ENCODE assay signal across 16 cellular contexts in the genomic region with DNA sequence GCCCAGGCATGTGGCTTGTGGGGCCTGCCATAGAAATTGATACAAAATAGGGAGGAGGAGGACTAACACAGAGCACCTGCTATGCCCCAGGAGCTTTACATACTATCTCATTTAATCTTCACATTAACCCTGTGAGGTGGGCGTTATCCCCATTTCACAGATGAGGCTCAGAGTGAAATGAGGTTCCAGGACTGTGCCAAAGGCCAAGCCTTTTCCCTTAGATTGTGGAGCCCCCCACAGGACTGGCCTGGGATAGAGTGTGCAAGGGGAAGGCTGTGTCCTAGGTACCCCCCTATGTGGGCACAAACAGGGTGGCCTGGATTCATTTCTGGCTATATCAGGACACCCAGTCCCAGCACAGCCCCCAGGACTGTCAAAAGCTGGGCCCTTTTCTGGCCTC. TPM values are rescaled to one million over a fixed set of nuclear protein-coding genes. Genes with fewer than 3 reads are reported as not detected.
DNase-seq lines count a peak whose midpoint lies in the region; ATAC-seq, FAIRE-seq and TF ChIP-seq lines count a peak whose summit lies in the region.
"Had no signal": no experiment of that assay in that cellular context is flagged by ENCODE, and none has a peak within 500 bp of the region (broad histone marks: within the 10 kb centered on the region; RNA-seq: fewer than 3 reads in every experiment).

No MANE protein-coding gene starts in this region.

- no peak overlapping the region for H3K14ac ChIP-seq in H1 (ENCODE audit: insufficient read length)

- H3K79me2 ChIP-seq in H1 (ENCODE audit: control insufficient read depth in 1 of 2, insufficient read depth in 2 of 2, low read length in 2 of 2) = peaks cover 9 to 28% of the 10 kb centered on the region in 2 experiments

- CTCF ChIA-PET in H1 (lab: Charles Lee; ENCODE audit: partially characterized antibody) = interaction anchor here (0.6 to 1.9 kb wide), 11 partner anchors 9 to 287 kb away, joined by 3 to 10 read pairs (median 3); no protein-coding TSS in a partner anchor

- H2BK20ac ChIP-seq in H1 (ENCODE audit: low read length) = no peak overlapping the region

- H4K5ac ChIP-seq in H1 (ENCODE audit: insufficient read length, low read depth, low read length) = no peak overlapping the region

- FAIRE-seq in H1 (lab: Jason Lieb, UNC) = no peak
- FAIRE-seq: islet of Langerhans had no signal

- H2AK5ac ChIP-seq in H1 (ENCODE audit: low read depth, low read length) = no peak overlapping the region

- H3K4me1 Mint-ChIP-seq in activated T-cell treated with anti-CD3 and anti-CD28 coated beads, Interleukin-2, amount 50 U/mL, for 4 hours (ENCODE audit: low read depth) = peaks cover 37% of the 10 kb centered on the region
- peaks cover 37% of the 10 kb centered on the region for H3K4me1 Mint-ChIP-seq in activated T-cell treated with anti-CD3 and anti-CD28 coated beads, Interleukin-2, amount 50 U/mL, for 24 hours (ENCODE audit: low read depth)
- peaks cover 21% of the 10 kb centered on the region for H3K4me1 Mint-ChIP-seq in progenitor cell of endocrine pancreas (ENCODE audit: low read depth)
- peaks cover 16% of the 10 kb centered on the region for H3K4me1 Mint-ChIP-seq in type B pancreatic cell (ENCODE audit: unreplicated experiment)

- no peak for ATAC-seq in activated T-cell treated with anti-CD3 and anti-CD28 coated beads, Interleukin-2, amount 50 U/mL, for 4 hours
- ATAC-seq in HG03175 (IDR thresholded peaks at IDR 0.05; ENCODE audit: unreplicated experiment) (no peak), HG02981 (IDR thresholded peaks at IDR 0.05; ENCODE audit: unreplicated experiment) (no peak)
- ATAC-seq: esophagus mucosa had no signal

- H3K27ac ChIP-seq in H1 (ENCODE audit: low read depth, low read length) = no peak overlapping the region

- H3K56ac ChIP-seq in H1 (replicated peaks; ENCODE audit: insufficient read length, low read depth, low read length) = no peak overlapping the region

- TF ChIP-seq CTCF in H1 (IDR thresholded peaks at IDR 0.05; ENCODE audit: control extremely low read depth in 1 of 3, insufficient read depth in 1 of 3, low read depth in 1 of 3, low read length in 3 of 3) (peak; percentile 11 to 31 (median 19); a peak in 3 of 4 replicates), progenitor cell of endocrine pancreas (IDR thresholded peaks at IDR 0.05; ENCODE audit: unreplicated experiment) (no peak), type B pancreatic cell (conservative IDR thresholded peaks at IDR 0.05) (no peak)

- H3K9me3 Mint-ChIP-seq in activated T-cell treated with anti-CD3 and anti-CD28 coated beads, Interleukin-2, amount 50 U/mL, for 4 hours = no peaks in the 10 kb centered on the region
- H3K9me3 Mint-ChIP-seq in activated T-cell treated with anti-CD3 and anti-CD28 coated beads, Interleukin-2, amount 50 U/mL, for 24 hours = no peaks in the 10 kb centered on the region
- peaks cover 3% of the 10 kb centered on the region for H3K9me3 Mint-ChIP-seq in progenitor cell of endocrine pancreas (ENCODE audit: low read depth)
- no peaks in the 10 kb centered on the region for H3K9me3 Mint-ChIP-seq in type B pancreatic cell

- H3K27ac Mint-ChIP-seq in activated T-cell treated with anti-CD3 and anti-CD28 coated beads, Interleukin-2, amount 50 U/mL, for 24 hours = no peak overlapping the region
- no peak overlapping the region for H3K27ac Mint-ChIP-seq in progenitor cell of endocrine pancreas
- no peak overlapping the region for H3K27ac Mint-ChIP-seq in type B pancreatic cell

- H2BK5ac ChIP-seq in H1 (ENCODE audit: low read depth, low read length) = no peak overlapping the region

- H3K9ac ChIP-seq in H1 (replicated peaks in 1 of 4; ENCODE audit: extremely low read depth in 1 of 4, low read depth in 3 of 4, low read length in 3 of 4) = no peak overlapping the region

- POLR2A ChIA-PET in H1 (lab: Charles Lee; ENCODE audit: partially characterized antibody) = interaction anchor here (0.9 to 2.0 kb wide), 3 partner anchors 10 to 123 kb away, joined by 3 to 5 read pairs (median 4); a partner anchor contains a TSS

- no peak overlapping the region for H3K18ac ChIP-seq in H1 (ENCODE audit: extremely low read depth, low read length)

- H4K91ac ChIP-seq in H1 (replicated peaks; ENCODE audit: insufficient read length, low read length) = no peak overlapping the region

- TF ChIP-seq POLR2A in H1 (IDR thresholded peaks at IDR 0.05; ENCODE audit: control extremely low read depth in 1 of 2, low read depth in 2 of 2, low read length in 2 of 2) = no peak

- H3K36me3 Mint-ChIP-seq in activated T-cell treated with anti-CD3 and anti-CD28 coated beads, Interleukin-2, amount 50 U/mL, for 4 hours (ENCODE audit: insufficient read depth) = peaks cover 15% of the 10 kb centered on the region
- peaks cover 35% of the 10 kb centered on the region for H3K36me3 Mint-ChIP-seq in activated T-cell treated with anti-CD3 and anti-CD28 coated beads, Interleukin-2, amount 50 U/mL, for 24 hours (ENCODE audit: low read depth)
- H3K36me3 Mint-ChIP-seq in progenitor cell of endocrine pancreas (ENCODE audit: insufficient read depth) = peaks cover 2% of the 10 kb centered on the region
- H3K36me3 Mint-ChIP-seq in type B pancreatic cell = no peaks in the 10 kb centered on the region

- TF ChIP-seq EP300 in H1 (IDR thresholded peaks at IDR 0.05; ENCODE audit: borderline replicate concordance in 1 of 2, low read depth in 2 of 2, low read length in 2 of 2) = no peak

- H3K36me3 ChIP-seq in H1 (ENCODE audit: control insufficient read depth in 2 of 4, insufficient read depth in 4 of 4, low read length in 3 of 4) = peaks cover 0 to 4% (median under 1%) of the 10 kb centered on the region in 4 experiments; a peak in 1 of 8 replicates

- H2BK15ac ChIP-seq in H1 (ENCODE audit: low read length) = no peak overlapping the region

- H2BK120ac ChIP-seq in H1 (replicated peaks; ENCODE audit: low read depth, low read length) = no peak overlapping the region

- TF ChIP-seq RAD21 in H1 (IDR thresholded peaks at IDR 0.05 in 1 of 2, conservative IDR thresholded peaks at IDR 0.05 in 1 of 2; ENCODE audit: low read depth in 2 of 2, low read length in 2 of 2) = peak; percentile 40 to 57

- peaks cover 12% of the 10 kb centered on the region for H3K23me2 ChIP-seq in H1 (ENCODE audit: low read depth, low read length)

- H3K27me3 Mint-ChIP-seq in activated T-cell treated with anti-CD3 and anti-CD28 coated beads, Interleukin-2, amount 50 U/mL, for 4 hours (ENCODE audit: low read depth) = no peaks in the 10 kb centered on the region
- no peaks in the 10 kb centered on the region for H3K27me3 Mint-ChIP-seq in activated T-cell treated with anti-CD3 and anti-CD28 coated beads, Interleukin-2, amount 50 U/mL, for 24 hours
- no peaks in the 10 kb centered on the region for H3K27me3 Mint-ChIP-seq in progenitor cell of endocrine pancreas
- no peaks in the 10 kb centered on the region for H3K27me3 Mint-ChIP-seq in type B pancreatic cell

- peak overlapping the region; percentile 100 for H3K4me3 Mint-ChIP-seq in activated T-cell treated with anti-CD3 and anti-CD28 coated beads, Interleukin-2, amount 50 U/mL, for 4 hours
- no peak overlapping the region for H3K4me3 Mint-ChIP-seq in activated T-cell treated with anti-CD3 and anti-CD28 coated beads, Interleukin-2, amount 50 U/mL, for 24 hours
- H3K4me3 Mint-ChIP-seq in progenitor cell of endocrine pancreas (ENCODE audit: low read depth) (peak overlapping the region; percentile 37), type B pancreatic cell (no peak overlapping the region)

- H3K27me3 ChIP-seq in H1 (replicated peaks in 1 of 4; ENCODE audit: control insufficient read depth in 3 of 4, extremely low read depth in 1 of 4, insufficient read depth in 3 of 4, low read length in 3 of 4) = no peaks in the 10 kb centered on the region

- no peak overlapping the region for H4K8ac ChIP-seq in H1 (ENCODE audit: extremely low read depth, insufficient read depth, low read length)

- H2BK12ac ChIP-seq in H1 (ENCODE audit: low read depth, low read length) = no peak overlapping the region

- H3K4me2 ChIP-seq in H1 (ENCODE audit: insufficient read depth in 1 of 2, low read depth in 2 of 2, low read length in 2 of 2) = no peak overlapping the region

- H3K23ac ChIP-seq in H1 (ENCODE audit: insufficient read length) = no peak overlapping the region

- no peak for DNase-seq in activated T-cell treated with anti-CD3 and anti-CD28 coated beads, Interleukin-2, amount 50 U/mL, for 4 hours
- no peak for DNase-seq in activated T-cell treated with anti-CD3 and anti-CD28 coated beads, Interleukin-2, amount 50 U/mL, for 24 hours
- peak; percentile 1 for DNase-seq in NCI-H69 (lab: John Stamatoyannopoulos, UW)
- DNase-seq in H1 (ENCODE audit: low read depth in 1 of 2, low spot score in 2 of 2) = no peak
- DNase-seq in progenitor cell of endocrine pancreas (ENCODE audit: low spot score, unreplicated experiment) = no peak
- DNase-seq in type B pancreatic cell (ENCODE audit: extremely low spot score, unreplicated experiment) = no peak
- DNase-seq: activated CD4-positive, alpha-beta T cell treated with anti-CD3 and anti-CD28 coated beads for 4 hours; dermis blood vessel endothelial cell; head of caudate nucleus; MV-4-11; NCI-H2107; NCI-H774 had no signal

- 0 out of 2 replicates have a peak, but pooled peaks cover 3% of the 10 kb centered on the region for H3K79me1 ChIP-seq in H1 (ENCODE audit: low read depth, low read length)

- 88% methylated on average over 1 of the region's 1 CpG; no CpG with 5 or more reads in 1 of the 2 experiments for WGBS in H1 (ENCODE audit: extremely low coverage in 1 of 2, insufficient coverage in 1 of 2, insufficient read length in 1 of 2, insufficient replicate concordance in 2 of 2, low coverage in 1 of 2, low lambda C conversion rate in 2 of 2, missing lambda C conversion rate in 1 of 2), 2 experiments

- no peak overlapping the region for H2AFZ ChIP-seq in H1 (ENCODE audit: low read length)

- peaks cover 0 to 9% (median 4%) of the 10 kb centered on the region in 4 experiments; a peak in 4 of 7 replicates for H3K4me1 ChIP-seq in H1 (replicated peaks in 1 of 4; ENCODE audit: control insufficient read depth in 3 of 4, insufficient read depth in 4 of 4, low read length in 3 of 4)

- H4K20me1 ChIP-seq in H1 (replicated peaks in 1 of 2; ENCODE audit: control insufficient read depth in 1 of 2, insufficient read depth in 2 of 2, low read length in 2 of 2) = peaks cover 1 to 2% of the 10 kb centered on the region in 2 experiments

- no peak overlapping the region for H3K4ac ChIP-seq in H1 (replicated peaks; ENCODE audit: insufficient read length, low read depth, low read length)

- H3K4me3 ChIP-seq in H1 (ENCODE audit: extremely low read depth in 1 of 4, insufficient read depth in 2 of 4, low read depth in 3 of 4, low read length in 4 of 4) = no peak overlapping the region

- no peaks in the 10 kb centered on the region; a peak in 1 of 4 replicates for H3K9me3 ChIP-seq in H1 (ENCODE audit: insufficient read depth in 2 of 2, low read depth in 1 of 2, low read length in 1 of 2)

RNA-seq across cellular contexts. Expression of a gene that starts 2.2 kb away (rescaled TPM):
- 100 to 1,000 TPM; 242 to 285 (median 270) TPM for total RNA-seq in activated T-cell treated with anti-CD3 and anti-CD28 coated beads, Interleukin-2, amount 50 U/mL, for 4 hours
- 253 and 260 TPM in 2 replicates for total RNA-seq in H1 (2021; fragmentation: NEBNext Ultra II Directional; extraction: Animal tissue kit (Norgen Biotek cat#: 25700))
- 300 and 336 TPM in 2 replicates for polyA plus RNA-seq in H1 (2011; rRNA removed)
- polyA plus RNA-seq in H1 (2011; cell fraction: cytosol; rRNA removed) = 310 TPM
- 218 TPM for polyA plus RNA-seq in H1 (2011; cell fraction: nucleus; rRNA removed)
- polyA plus RNA-seq in H1 (2012, experiment 1 of 2) = 199 to 273 TPM (median 262 TPM) in 4 replicates
- 359 TPM for polyA plus RNA-seq in H1 (2012, experiment 2 of 2)
- 314 TPM for polyA plus RNA-seq in H1 (2013, experiment 1 of 2)
- 341 TPM for polyA plus RNA-seq in H1 (2013, experiment 2 of 2)
- polyA minus RNA-seq in H1 (2011; rRNA and poly(A)+ RNA removed) = 272 and 301 TPM in 2 replicates
- 158 TPM for polyA minus RNA-seq in H1 (2011; cell fraction: cytosol; rRNA and poly(A)+ RNA removed)
- polyA minus RNA-seq in H1 (2011; cell fraction: nucleus; rRNA and poly(A)+ RNA removed) = 100 TPM
- total RNA-seq in progenitor cell of endocrine pancreas (273 and 276 TPM in 2 replicates), type B pancreatic cell (ENCODE audit: low replicate concordance) (254 and 259 TPM in 2 replicates)

RNA-seq across cellular contexts. Expression of a gene that starts 30.1 kb away (rescaled TPM):
- total RNA-seq in activated T-cell treated with anti-CD3 and anti-CD28 coated beads, Interleukin-2, amount 50 U/mL, for 4 hours = 1 to 10 TPM; 1.6 to 2.7 (median 2.2) TPM
- total RNA-seq in H1 (2021; fragmentation: NEBNext Ultra II Directional; extraction: Animal tissue kit (Norgen Biotek cat#: 25700)) = 19.3 and 20.5 TPM in 2 replicates
- 16.1 and 21.0 TPM in 2 replicates for polyA plus RNA-seq in H1 (2011; rRNA removed)
- 24.1 TPM for polyA plus RNA-seq in H1 (2011; cell fraction: cytosol; rRNA removed)
- 18.1 TPM for polyA plus RNA-seq in H1 (2011; cell fraction: nucleus; rRNA removed)
- polyA plus RNA-seq in H1 (2012, experiment 1 of 2) = 13.9 to 22.3 TPM (median 20.0 TPM) in 4 replicates
- polyA plus RNA-seq in H1 (2012, experiment 2 of 2) = 14.5 TPM
- 12.1 TPM for polyA plus RNA-seq in H1 (2013, experiment 1 of 2)
- polyA plus RNA-seq in H1 (2013, experiment 2 of 2) = 12.0 TPM
- 8.6 and 13.2 TPM in 2 replicates for polyA minus RNA-seq in H1 (2011; rRNA and poly(A)+ RNA removed)
- 7.8 TPM for polyA minus RNA-seq in H1 (2011; cell fraction: cytosol; rRNA and poly(A)+ RNA removed)
- polyA minus RNA-seq in H1 (2011; cell fraction: nucleus; rRNA and poly(A)+ RNA removed) = 5.9 TPM
- 25.0 and 28.0 TPM in 2 replicates for total RNA-seq in progenitor cell of endocrine pancreas
- 33.8 and 37.0 TPM in 2 replicates for total RNA-seq in type B pancreatic cell (ENCODE audit: low replicate concordance)

RNA-seq across cellular contexts. Expression of a gene that starts 54.4 kb away (rescaled TPM):
- not detected for total RNA-seq in activated T-cell treated with anti-CD3 and anti-CD28 coated beads, Interleukin-2, amount 50 U/mL, for 4 hours
- 9.9 and 10.4 TPM in 2 replicates for total RNA-seq in H1 (2021; fragmentation: NEBNext Ultra II Directional; extraction: Animal tissue kit (Norgen Biotek cat#: 25700))
- 6.9 and 10.5 TPM in 2 replicates for polyA plus RNA-seq in H1 (2011; rRNA removed)
- 9.7 TPM for polyA plus RNA-seq in H1 (2011; cell fraction: cytosol; rRNA removed)
- 14.6 TPM for polyA plus RNA-seq in H1 (2011; cell fraction: nucleus; rRNA removed)
- polyA plus RNA-seq in H1 (2012, experiment 1 of 2) = 6.2 to 10.5 TPM (median 8.5 TPM) in 4 replicates
- polyA plus RNA-seq in H1 (2012, experiment 2 of 2) = 5.9 TPM
- 7.4 TPM for polyA plus RNA-seq in H1 (2013, experiment 1 of 2)
- 6.7 TPM for polyA plus RNA-seq in H1 (2013, experiment 2 of 2)
- polyA minus RNA-seq in H1 (2011; rRNA and poly(A)+ RNA removed) = 8.8 and 14.3 TPM in 2 replicates
- polyA minus RNA-seq in H1 (2011; cell fraction: cytosol; rRNA and poly(A)+ RNA removed) = 10.8 TPM
- 11.0 TPM for polyA minus RNA-seq in H1 (2011; cell fraction: nucleus; rRNA and poly(A)+ RNA removed)
- total RNA-seq in progenitor cell of endocrine pancreas = 0.64 and 1.1 TPM in 2 replicates
- total RNA-seq in type B pancreatic cell (ENCODE audit: low replicate concordance) = 0.69 and 2.1 TPM in 2 replicates

Comparison
In these comparisons a context has a peak if more than half of its experiments do, and no peak if none do; other contexts are left out.
1. H3K4me3 Mint-ChIP-seq: peak in activated T-cell treated with anti-CD3 and anti-CD28 coated beads, Interleukin-2, amount 50 U/mL, for 4 hours (single experiment) and progenitor cell of endocrine pancreas (single experiment); none in activated T-cell treated with anti-CD3 and anti-CD28 coated beads, Interleukin-2, amount 50 U/mL, for 24 hours (single experiment) and type B pancreatic cell (single experiment).
2. CTCF ChIP-seq: peak in H1 (3 of 3); none in progenitor cell of endocrine pancreas (single experiment) and type B pancreatic cell (single experiment).